In genomic region chr18:35458677-35459441, GRCh38 we compare ENCODE assay signal across 1 cellular context.
TF ChIP-seq lines count a peak whose summit lies in the region.

No MANE protein-coding gene starts in this region.

TF ChIP-seq in HepG2, 621 proteins besides CTCF, POLR2A, EP300 and RAD21 (continued from another document and continues in another):
- no peak; the same call in 1 of the 2 replicates for TF ChIP-seq ZNF691 (CRISPR knock-in tag; IDR thresholded peaks at IDR 0.05; ENCODE audit: borderline replicate concordance, low read depth)
- no peak for TF ChIP-seq ZSCAN29 (CRISPR knock-in tag; conservative IDR thresholded peaks at IDR 0.05)
- no peak for TF ChIP-seq NR0B2 (CRISPR knock-in tag; IDR thresholded peaks at IDR 0.05)
- TF ChIP-seq ZNF30 (CRISPR knock-in tag; IDR thresholded peaks at IDR 0.05): no peak
- TF ChIP-seq DMTF1 (CRISPR knock-in tag; IDR thresholded peaks at IDR 0.05): no peak
- TF ChIP-seq ZSCAN9 (CRISPR knock-in tag; IDR thresholded peaks at IDR 0.05; ENCODE audit: borderline replicate concordance): peak; percentile 55; the same call in 1 of the 2 replicates
- no peak; the same call in 1 of the 2 replicates for TF ChIP-seq NCOA2 (CRISPR knock-in tag; IDR thresholded peaks at IDR 0.05)
- TF ChIP-seq SP4 (CRISPR knock-in tag; IDR thresholded peaks at IDR 0.05): 0 out of 2 replicates have a peak, but pooled peaks have one; percentile 36
- TF ChIP-seq ZNF790 (CRISPR knock-in tag; IDR thresholded peaks at IDR 0.05; ENCODE audit: borderline replicate concordance): no peak
- no peak for TF ChIP-seq ZNF761 (CRISPR knock-in tag; conservative IDR thresholded peaks at IDR 0.05)
- no peak for TF ChIP-seq MBNL3 (CRISPR knock-in tag; conservative IDR thresholded peaks at IDR 0.05)
- TF ChIP-seq ZFP82 (CRISPR knock-in tag; IDR thresholded peaks at IDR 0.05; ENCODE audit: borderline replicate concordance): no peak
- TF ChIP-seq NRL (CRISPR knock-in tag; IDR thresholded peaks at IDR 0.05; ENCODE audit: borderline replicate concordance): peak; percentile 55; the same call in 1 of the 2 replicates
- TF ChIP-seq RBFOX2 (IDR thresholded peaks at IDR 0.05; ENCODE audit: low read depth, low read length): no peak
- peak; percentile 67 for TF ChIP-seq ZFY (CRISPR knock-in tag; IDR thresholded peaks at IDR 0.05)
- no peak for TF ChIP-seq ZKSCAN1 (IDR thresholded peaks at IDR 0.05; ENCODE audit: low read length)
- no peak for TF ChIP-seq ZNF318 (CRISPR knock-in tag; IDR thresholded peaks at IDR 0.05)
- TF ChIP-seq ZNF766 (CRISPR knock-in tag; IDR thresholded peaks at IDR 0.05; ENCODE audit: borderline replicate concordance): no peak
- no peak for TF ChIP-seq ZNF383 (CRISPR knock-in tag; IDR thresholded peaks at IDR 0.05; ENCODE audit: borderline replicate concordance)
- no peak for TF ChIP-seq GLI4 (CRISPR knock-in tag; IDR thresholded peaks at IDR 0.05; ENCODE audit: borderline replicate concordance)
- no peak for TF ChIP-seq ZBTB20 (CRISPR knock-in tag; IDR thresholded peaks at IDR 0.05; ENCODE audit: borderline replicate concordance, low read depth)
- TF ChIP-seq IKZF5 (CRISPR knock-in tag; IDR thresholded peaks at IDR 0.05): peak; percentile 57; the same call in 1 of the 2 replicates
- no peak for TF ChIP-seq KAT7 (CRISPR knock-in tag; IDR thresholded peaks at IDR 0.05; ENCODE audit: borderline replicate concordance)
- no peak for TF ChIP-seq ZMAT3 (CRISPR knock-in tag; conservative IDR thresholded peaks at IDR 0.05)
- TF ChIP-seq ZNF619 (CRISPR knock-in tag; IDR thresholded peaks at IDR 0.05): 0 out of 2 replicates have a peak, but pooled peaks have one; percentile 75
- TF ChIP-seq MNT (IDR thresholded peaks at IDR 0.05): no peak
- TF ChIP-seq CBX2 (IDR thresholded peaks at IDR 0.05; ENCODE audit: low read depth, low read length): no peak
- no peak for TF ChIP-seq CBX2 (CRISPR knock-in tag; IDR thresholded peaks at IDR 0.05; ENCODE audit: low read depth)
- peak; percentile 86; the same call in 1 of the 2 replicates for TF ChIP-seq KDM5B (CRISPR knock-in tag; IDR thresholded peaks at IDR 0.05; ENCODE audit: borderline replicate concordance)
- TF ChIP-seq RERE (CRISPR knock-in tag; IDR thresholded peaks at IDR 0.05; ENCODE audit: low read depth): no peak
- TF ChIP-seq FOSL1 (CRISPR knock-in tag; IDR thresholded peaks at IDR 0.05; ENCODE audit: borderline replicate concordance): peak; percentile 97
- peak; percentile 45; the same call in 1 of the 2 replicates for TF ChIP-seq KAT8 (CRISPR knock-in tag; IDR thresholded peaks at IDR 0.05)
- TF ChIP-seq SETDB1 (CRISPR knock-in tag; IDR thresholded peaks at IDR 0.05; ENCODE audit: borderline replicate concordance): no peak
- peak; percentile 22; the same call in 1 of the 2 replicates for TF ChIP-seq YEATS2 (CRISPR knock-in tag; IDR thresholded peaks at IDR 0.05; ENCODE audit: borderline replicate concordance)
- no peak for TF ChIP-seq ZBTB39 (CRISPR knock-in tag; IDR thresholded peaks at IDR 0.05)
